21 cellular contexts compared by ENCODE assay signal in genomic region chr20:6480328-6481030, GRCh38.
DNase-seq lines count a peak whose midpoint lies in the region; ATAC-seq, FAIRE-seq and TF ChIP-seq lines count a peak whose summit lies in the region.
"Had no signal": no experiment of that assay in that cellular context is flagged by ENCODE, and none has a peak within 500 bp of the region (broad histone marks: within the 10 kb centered on the region; RNA-seq: fewer than 3 reads in every experiment).

No MANE protein-coding gene starts in this region.

- H3K4me3 ChIP-seq in kidney (ENCODE audit: low read length in 2 of 2) = no peak overlapping the region
- H3K4me3 ChIP-seq: GM12878 had no signal

- FAIRE-seq in kidney (lab: Jason Lieb, UNC) = no peak
- FAIRE-seq in urothelium cell line (lab: Jason Lieb, UNC) = no peak
- FAIRE-seq: GM12878 had no signal

- no peaks in the 10 kb centered on the region for H3K9me3 ChIP-seq in kidney (ENCODE audit: control insufficient read depth in 1 of 2, low read length in 2 of 2)
- H3K9me3 ChIP-seq: SK-N-SH had no signal

- no peak overlapping the region for H3K9ac ChIP-seq in kidney (ENCODE audit: low read length in 2 of 2)
- H3K9ac ChIP-seq: SK-N-SH had no signal

- no peak overlapping the region for H3K27ac ChIP-seq in kidney (ENCODE audit: low read depth in 2 of 2, low read length in 2 of 2)

- no peak for TF ChIP-seq CTCF in kidney (IDR thresholded peaks at IDR 0.05; ENCODE audit: borderline replicate concordance, extremely low read depth, insufficient read depth)

- peak; percentile 26 for ATAC-seq in left colon
- no peak for ATAC-seq in HG03565 (IDR thresholded peaks at IDR 0.05; ENCODE audit: unreplicated experiment)
- ATAC-seq: GM12878, Panc1 had no signal

- H3K36me3 ChIP-seq in kidney (ENCODE audit: control insufficient read depth in 1 of 2, insufficient read depth in 2 of 2, low read length in 2 of 2) = no peaks in the 10 kb centered on the region

- DNase-seq in NCI-H1105 (lab: John Stamatoyannopoulos, UW) = peak; percentile 64
- DNase-seq in NCI-H146 (lab: John Stamatoyannopoulos, UW) = peak; percentile 97
- DNase-seq in NCI-H748 (lab: John Stamatoyannopoulos, UW; ENCODE audit: unreplicated experiment) = peak; percentile 97
- no peak for DNase-seq in left colon
- no peak for DNase-seq in kidney
- no peak for DNase-seq in activated CD8-positive, alpha-beta memory T cell treated with anti-CD3 and anti-CD28 coated beads, Interleukin-2, amount 50 U/mL, for 48 hours
- no peak for DNase-seq in urothelium cell line (ENCODE audit: low spot score)
- DNase-seq: CD4-positive, CD25-positive, alpha-beta regulatory T cell; DND-41; GOT3; HCEC 1CT; Karpas-422; NCI-H1694; NCI-H510A treated with DMSO at 0.1 percent for 48 hours; NK-92 treated with Interleukin-12 subunit alpha and Interleukin-12 subunit beta, amount 100 ng/mL, for 24 hours; SIG-M5; SK-N-SH; T-helper 2 cell had no signal

- no peaks in the 10 kb centered on the region for H3K4me1 ChIP-seq in kidney (ENCODE audit: control insufficient read depth in 1 of 2, insufficient read depth in 1 of 2, low read depth in 1 of 2, low read length in 2 of 2)

- intact Hi-C loops in left colon (cut with DNase I, micrococcal nuclease) (no loop called here), kidney (cut with DNase I) (no loop called here)

Comparison
In these comparisons a context has a peak if more than half of its experiments do, and no peak if none do; other contexts are left out.
1. DNase-seq: peak in NCI-H1105 (single experiment), NCI-H146 (single experiment) and NCI-H748 (single experiment); none in left colon (0 of 2), kidney (single experiment), activated CD8-positive, alpha-beta memory T cell treated with anti-CD3 and anti-CD28 coated beads, Interleukin-2, amount 50 U/mL, for 48 hours (single experiment) and urothelium cell line (single experiment).